Comparison of ENCODE assay signal across 17 cellular contexts in genomic region chr22:45744442-45744841, GRCh38.
"Had no signal": no experiment of that assay in that cellular context is flagged by ENCODE, and none has a peak within 500 bp of the region (broad histone marks: within the 10 kb centered on the region; RNA-seq: fewer than 3 reads in every experiment).

No MANE protein-coding gene starts in this region.

- DNase-seq: activated CD8-positive, alpha-beta memory T cell treated with anti-CD3 and anti-CD28 coated beads, Interleukin-2, amount 50 U/mL, for 4 hours; activated CD8-positive, alpha-beta T cell treated with anti-CD3 and anti-CD28 coated beads for 36 hours; activated naive CD4-positive, alpha-beta T cell; midbrain; naive B cell; posterior cingulate gyrus; right cardiac atrium; T-cell; T1000; transverse colon had no signal

- H3K9me3 Mint-ChIP-seq: activated CD8-positive, alpha-beta T cell treated with anti-CD3 and anti-CD28 coated beads for 36 hours; activated T-helper 1 cell treated with anti-CD3 and anti-CD28 coated beads, Interleukin-12 subunit alpha, Interleukin-12 subunit beta, Interleukin-2, Interleukin-4 antibody, amounts not matched to agents 30 ng/mL and 10 ng/mL and 1 ng/mL, durations not matched to agents 14 hours and 24 hours and 36 hours; T-cell had no signal

- FAIRE-seq: frontal cortex, keratinocyte had no signal

- H3K27ac ChIP-seq: neutrophil, transverse colon, VCaP had no signal

- H3K27ac Mint-ChIP-seq: activated CD8-positive, alpha-beta T cell treated with anti-CD3 and anti-CD28 coated beads for 36 hours; activated T-helper 1 cell treated with anti-CD3 and anti-CD28 coated beads, Interleukin-12 subunit alpha, Interleukin-12 subunit beta, Interleukin-2, Interleukin-4 antibody, amounts not matched to agents 30 ng/mL and 10 ng/mL and 1 ng/mL, durations not matched to agents 14 hours and 24 hours and 36 hours; T-cell had no signal

- ATAC-seq: activated CD8-positive, alpha-beta T cell treated with anti-CD3 and anti-CD28 coated beads for 36 hours; T-cell had no signal

- H3K27me3 Mint-ChIP-seq: activated CD8-positive, alpha-beta T cell treated with anti-CD3 and anti-CD28 coated beads for 36 hours; naive B cell; T-cell had no signal

- H3K4me3 ChIP-seq: cardiac muscle cell, smooth muscle cell, transverse colon had no signal

- H3K27me3 ChIP-seq: cardiac muscle cell, neutrophil, transverse colon had no signal

- H3K9me3 ChIP-seq: neutrophil, transverse colon had no signal

- H3K4me2 ChIP-seq: smooth muscle cell had no signal

- H3K4me3 Mint-ChIP-seq: activated CD8-positive, alpha-beta T cell treated with anti-CD3 and anti-CD28 coated beads for 36 hours; activated T-helper 1 cell treated with anti-CD3 and anti-CD28 coated beads, Interleukin-12 subunit alpha, Interleukin-12 subunit beta, Interleukin-2, Interleukin-4 antibody, amounts not matched to agents 30 ng/mL and 10 ng/mL and 1 ng/mL, durations not matched to agents 14 hours and 24 hours and 36 hours; naive B cell; T-cell had no signal
